ENCODE assay signal across 14 cellular contexts in the genomic region with DNA sequence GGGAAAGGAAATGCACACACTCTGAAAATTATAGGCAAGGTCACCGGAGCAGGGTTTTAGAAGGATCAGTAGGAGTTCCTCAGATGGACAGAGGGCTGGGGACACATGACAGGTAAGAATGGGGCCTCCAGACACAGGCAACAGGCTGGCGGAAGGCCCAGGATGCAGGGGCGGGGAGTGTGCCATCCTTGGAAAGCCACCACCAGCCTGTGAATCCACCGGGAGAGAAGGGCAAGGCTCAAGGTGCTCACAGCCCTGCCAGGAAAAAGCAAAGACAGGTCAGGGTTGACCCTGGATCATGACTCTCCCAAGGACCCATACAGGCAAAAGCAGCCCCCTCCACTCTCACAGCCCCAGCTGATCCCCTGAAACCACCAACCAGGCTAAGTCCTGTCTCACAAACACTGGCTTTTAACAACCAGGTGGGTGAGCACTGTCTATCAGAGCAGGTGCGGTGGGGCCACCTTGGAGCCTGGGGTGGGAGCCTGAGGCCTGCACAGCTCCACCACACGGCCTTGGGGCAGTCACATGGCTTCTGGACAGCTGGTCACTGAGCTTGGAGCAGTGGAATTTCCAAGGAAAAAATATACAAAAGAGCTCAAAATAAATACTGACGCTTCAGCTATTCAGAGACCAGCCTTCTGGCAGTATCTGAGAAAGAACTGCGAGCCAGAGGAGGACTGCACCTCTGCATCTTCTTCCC. TPM values are rescaled to one million over a fixed set of nuclear protein-coding genes. Genes with fewer than 3 reads are reported as not detected.
DNase-seq lines count a peak whose midpoint lies in the region; ATAC-seq and TF ChIP-seq lines count a peak whose summit lies in the region.
"Had no signal": no experiment of that assay in that cellular context is flagged by ENCODE, and none has a peak within 500 bp of the region (broad histone marks: within the 10 kb centered on the region; RNA-seq: fewer than 3 reads in every experiment).

No MANE protein-coding gene starts in this region.

- H3K4me1 ChIP-seq in heart right ventricle (peaks cover 13 to 77% (median 58%) of the 10 kb centered on the region in 9 donors), muscle layer of duodenum (ENCODE audit: control insufficient read depth in 1 of 2, insufficient read depth in 2 of 2, low read length in 2 of 2) (peaks cover 13 to 31% of the 10 kb centered on the region in 2 donors), upper lobe of left lung (peaks cover 50 to 77% (median 55%) of the 10 kb centered on the region in 4 donors), trophoblast cell (ENCODE audit: control insufficient read depth in 1 of 2, insufficient read depth in 2 of 2, low read length in 2 of 2) (peaks cover 3% of the 10 kb centered on the region in 2 experiments)

- peak overlapping the region in 6 of 10 donors; percentile 28 to 62 (median 40) for H3K27ac ChIP-seq in heart right ventricle
- peak overlapping the region; percentile 56 for H3K27ac ChIP-seq in muscle layer of duodenum (ENCODE audit: low read length)
- H3K27ac ChIP-seq in upper lobe of left lung = peak overlapping the region in 3 of 4 donors; percentile 69 to 89 (median 74)
- H3K27ac ChIP-seq in trophoblast cell (ENCODE audit: low read depth, low read length) = no peak overlapping the region

- TF ChIP-seq EP300 in upper lobe of left lung (IDR thresholded peaks at IDR 0.05) = no peak

- no peak overlapping the region for H2AFZ ChIP-seq in trophoblast cell (ENCODE audit: insufficient read depth, low read length, poor library complexity)

- no peak overlapping the region for H2AK5ac ChIP-seq in trophoblast cell (ENCODE audit: low read length)

- no peak overlapping the region for H4K12ac ChIP-seq in trophoblast cell (ENCODE audit: low read depth, low read length)

- no peak overlapping the region for H3K23ac ChIP-seq in trophoblast cell (ENCODE audit: low read length)

- DNase-seq in heart right ventricle = no peak
- no peak for DNase-seq in left ventricle myocardium superior
- peak in 1 of 2 donors; percentile 36 for DNase-seq in upper lobe of left lung
- DNase-seq in trophoblast cell = no peak
- DNase-seq in occipital lobe (lab: John Stamatoyannopoulos, UW) = no peak
- DNase-seq: amniotic stem cell, DMS153, NCI-H1694, OCI-M1 had no signal

- H3K4me3 Mint-ChIP-seq in brain = no peak overlapping the region
- H3K4me3 Mint-ChIP-seq: stimulated activated memory B cell treated with anti-CD40 and anti-IgM and Interleukin-4, amounts not matched to agents 10 μg/mL and 1 μg/mL and 100 μg/mL, for 72 hours had no signal

- peaks cover 3% of the 10 kb centered on the region for H3K27me3 Mint-ChIP-seq in brain
- H3K27me3 Mint-ChIP-seq: stimulated activated memory B cell treated with anti-CD40 and anti-IgM and Interleukin-4, amounts not matched to agents 10 μg/mL and 1 μg/mL and 100 μg/mL, for 72 hours had no signal

- H3K79me1 ChIP-seq in trophoblast cell (ENCODE audit: low read length) = no peaks in the 10 kb centered on the region

- no peak overlapping the region for H2BK120ac ChIP-seq in trophoblast cell (ENCODE audit: insufficient read depth, low read length, poor library complexity)

- no peak overlapping the region for H4K8ac ChIP-seq in trophoblast cell (ENCODE audit: low read depth, low read length)

- no peak overlapping the region for H3K4ac ChIP-seq in trophoblast cell (ENCODE audit: low read depth, low read length)

- peak overlapping the region in 3 of 5 experiments; percentile 36 to 81 (median 56) for H3K27ac Mint-ChIP-seq in brain
- H3K27ac Mint-ChIP-seq: stimulated activated memory B cell treated with anti-CD40 and anti-IgM and Interleukin-4, amounts not matched to agents 10 μg/mL and 1 μg/mL and 100 μg/mL, for 72 hours had no signal

- H2BK12ac ChIP-seq in trophoblast cell (ENCODE audit: low read length) = no peak overlapping the region

- no peak overlapping the region for H3K9ac ChIP-seq in trophoblast cell (ENCODE audit: low read length)

- peaks cover 3% of the 10 kb centered on the region for H3K79me2 ChIP-seq in trophoblast cell (ENCODE audit: control insufficient read depth, insufficient read depth, low read length, poor library complexity)

- no peak overlapping the region for H3K14ac ChIP-seq in trophoblast cell (ENCODE audit: low read length)

- peaks cover 0 to 3% (median 0%) of the 10 kb centered on the region in 5 experiments for H3K9me3 Mint-ChIP-seq in brain
- H3K9me3 Mint-ChIP-seq: stimulated activated memory B cell treated with anti-CD40 and anti-IgM and Interleukin-4, amounts not matched to agents 10 μg/mL and 1 μg/mL and 100 μg/mL, for 72 hours had no signal

- WGBS in heart right ventricle, 2 donors = 73 to 81% methylated on average over 8 of the region's 8 CpGs
- WGBS in upper lobe of left lung, 2 donors = 75 to 83% methylated on average over 8 of the region's 8 CpGs
- no CpG with 5 or more reads among the region's 8 CpGs for WGBS in trophoblast cell (ENCODE audit: extremely low coverage, insufficient coverage, insufficient read length)

- H3K4me2 ChIP-seq in trophoblast cell (ENCODE audit: low read length) = no peak overlapping the region

- no peaks in the 10 kb centered on the region for H3K27me3 ChIP-seq in heart right ventricle
- no peaks in the 10 kb centered on the region for H3K27me3 ChIP-seq in muscle layer of duodenum (ENCODE audit: low read depth, low read length)
- no peaks in the 10 kb centered on the region for H3K27me3 ChIP-seq in upper lobe of left lung
- no peaks in the 10 kb centered on the region for H3K27me3 ChIP-seq in trophoblast cell (ENCODE audit: insufficient read depth, low read length)

- H3K18ac ChIP-seq in trophoblast cell (ENCODE audit: low read length) = no peak overlapping the region

- TF ChIP-seq CTCF in heart right ventricle (IDR thresholded peaks at IDR 0.05) (no peak), brain (conservative IDR thresholded peaks at IDR 0.05) (no peak), upper lobe of left lung (IDR thresholded peaks at IDR 0.05) (no peak)

- H2BK5ac ChIP-seq in trophoblast cell (ENCODE audit: low read depth, low read length, poor library complexity) = no peak overlapping the region

- peaks cover 22% of the 10 kb centered on the region for H3K4me1 Mint-ChIP-seq in brain

- ATAC-seq in heart right ventricle (peak in 1 of 8 donors; percentile 3), left ventricle myocardium superior (no peak), upper lobe of left lung (ENCODE audit: low FRiP score in 2 of 2) (no peak), HG02759 (IDR thresholded peaks at IDR 0.05; ENCODE audit: unreplicated experiment) (no peak)
- ATAC-seq: sciatic nerve; stimulated activated memory B cell treated with anti-CD40 and anti-IgM and Interleukin-4, amounts not matched to agents 10 μg/mL and 1 μg/mL and 100 μg/mL, for 72 hours had no signal

- no peak overlapping the region for H3K4me3 ChIP-seq in heart right ventricle
- H3K4me3 ChIP-seq in muscle layer of duodenum (ENCODE audit: low read depth in 1 of 2, low read length in 2 of 2) = no peak overlapping the region
- no peak overlapping the region for H3K4me3 ChIP-seq in upper lobe of left lung
- H3K4me3 ChIP-seq in trophoblast cell (ENCODE audit: low read depth, low read length) = no peak overlapping the region

- no peak overlapping the region for H4K91ac ChIP-seq in trophoblast cell (ENCODE audit: low read depth, low read length)

- peaks cover 0 to 44% (median 0%) of the 10 kb centered on the region in 9 donors for H3K36me3 ChIP-seq in heart right ventricle
- peaks cover 7% of the 10 kb centered on the region in 2 donors for H3K36me3 ChIP-seq in muscle layer of duodenum (ENCODE audit: control insufficient read depth in 1 of 2, insufficient read depth in 2 of 2, low read length in 2 of 2)
- peaks cover 0 to 26% (median 9%) of the 10 kb centered on the region in 4 donors for H3K36me3 ChIP-seq in upper lobe of left lung
- H3K36me3 ChIP-seq in trophoblast cell (ENCODE audit: control insufficient read depth in 1 of 2, insufficient read depth in 2 of 2, low read length in 2 of 2) = peaks cover 3 to 7% of the 10 kb centered on the region in 2 experiments

- intact Hi-C loops in heart right ventricle (cut with DNase I) (loop anchor here in 3 of 10 donors (5.0 kb wide), 3 partner anchors 39 to 99 kb away; a partner anchor contains a TSS), left ventricle myocardium superior (cut with micrococcal nuclease) (no loop called here)

- H3K9me3 ChIP-seq in heart right ventricle = no peaks in the 10 kb centered on the region
- H3K9me3 ChIP-seq in muscle layer of duodenum (ENCODE audit: control insufficient read depth in 1 of 2, low read length in 2 of 2) = no peaks in the 10 kb centered on the region
- H3K9me3 ChIP-seq in upper lobe of left lung = no peaks in the 10 kb centered on the region
- H3K9me3 ChIP-seq in trophoblast cell (ENCODE audit: insufficient read depth, low read depth, low read length) = no peaks in the 10 kb centered on the region

- TF ChIP-seq POLR2A in upper lobe of left lung (IDR thresholded peaks at IDR 0.05) = no peak

- H3K36me3 Mint-ChIP-seq in brain = no peaks in the 10 kb centered on the region

RNA-seq across cellular contexts. Expression of a gene that starts 35.2 kb away (rescaled TPM):
- total RNA-seq in heart right ventricle (10 to 100 TPM; 12.6 to 40.7 (median 18.0) TPM), left ventricle myocardium superior (24.4 TPM), upper lobe of left lung (10 to 100 TPM; 14.5 to 55.5 (median 20.0) TPM), occipital lobe (95.1 TPM)
- polyA plus RNA-seq in heart right ventricle (100 to 1,000 TPM in 1 of 2 donors, 10 to 100 TPM in 1; 21.4 to 137 TPM), brain (ENCODE audit: insufficient read depth, low read depth, low replicate concordance) (120 TPM)
- 476 and 488 TPM in 2 replicates for polyA plus RNA-seq in trophoblast cell (2013)

RNA-seq across cellular contexts. Expression of a gene that starts 48.7 kb away (rescaled TPM):
- total RNA-seq in heart right ventricle = 10 to 100 TPM in 2 of 10 donors, 1 to 10 TPM in 8; 5.7 to 13.1 (median 7.5) TPM
- 1 to 10 TPM; 4.0 to 6.7 TPM for polyA plus RNA-seq in heart right ventricle
- 9.3 TPM for total RNA-seq in left ventricle myocardium superior
- polyA plus RNA-seq in brain (ENCODE audit: insufficient read depth, low read depth, low replicate concordance) = 4.9 TPM
- 10 to 100 TPM; 19.8 to 66.0 (median 22.4) TPM for total RNA-seq in upper lobe of left lung
- 26.7 and 26.8 TPM in 2 replicates for polyA plus RNA-seq in trophoblast cell (2013)
- total RNA-seq in occipital lobe = 6.6 TPM

RNA-seq across cellular contexts. Expression of a gene that starts 54.0 kb away (rescaled TPM):
- 10 to 100 TPM; 17.6 to 47.1 (median 27.3) TPM for total RNA-seq in heart right ventricle
- 10 to 100 TPM; 41.3 to 51.6 TPM for polyA plus RNA-seq in heart right ventricle
- 36.4 TPM for total RNA-seq in left ventricle myocardium superior
- polyA plus RNA-seq in brain (ENCODE audit: insufficient read depth, low read depth, low replicate concordance) = 93.3 TPM
- total RNA-seq in upper lobe of left lung = 100 to 1,000 TPM in 1 of 6 donors, 10 to 100 TPM in 5; 52.0 to 157 (median 84.1) TPM
- 51.1 and 52.0 TPM in 2 replicates for polyA plus RNA-seq in trophoblast cell (2013)
- 75.6 TPM for total RNA-seq in occipital lobe
